ENCODE assay signal across 19 cellular contexts in genomic region chr6:150620763-150621162, GRCh38.
"Had no signal": no experiment of that assay in that cellular context is flagged by ENCODE, and none has a peak within 500 bp of the region (broad histone marks: within the 10 kb centered on the region; RNA-seq: fewer than 3 reads in every experiment).

No MANE protein-coding gene starts in this region.

- H3K27me3 ChIP-seq: body of pancreas, esophagus muscularis mucosa, gastrocnemius medialis, neural progenitor cell, upper lobe of right lung had no signal

- H3K27ac Mint-ChIP-seq: activated CD4-positive, alpha-beta T cell treated with anti-CD3 and anti-CD28 coated beads, Interleukin-2, amount 10 ng/mL, durations not matched to agents 7 days and 5 days; activated CD8-positive, alpha-beta memory T cell treated with anti-CD3 and anti-CD28 coated beads, Interleukin-2, amount 10 ng/mL, durations not matched to agents 7 days and 5 days; activated CD8-positive, alpha-beta T cell treated with anti-CD3 and anti-CD28 coated beads for 36 hours; activated naive CD4-positive, alpha-beta T cell treated with anti-CD3 and anti-CD28 coated beads, Interleukin-2, amount 50 U/mL, for 24 hours; neural progenitor cell had no signal

- DNase-seq: activated CD4-positive, alpha-beta T cell treated with anti-CD3 and anti-CD28 coated beads, Interleukin-2, amount 10 ng/mL, durations not matched to agents 7 days and 5 days; activated CD4-positive, CD25-positive, alpha-beta regulatory T cell treated with anti-CD3 and anti-CD28 coated beads, Interleukin-2, amount 50 U/mL, for 72 hours; activated CD8-positive, alpha-beta memory T cell treated with anti-CD3 and anti-CD28 coated beads, Interleukin-2, amount 10 ng/mL, durations not matched to agents 7 days and 5 days; activated CD8-positive, alpha-beta T cell treated with anti-CD3 and anti-CD28 coated beads for 36 hours; activated gamma-delta T cell; activated T-cell treated with anti-CD3 and anti-CD28 coated beads for 4 hours; anterior cingulate cortex; body of pancreas; dermis blood vessel endothelial cell; effector CD8-positive, alpha-beta T cell; gastrocnemius medialis; small intestine; stimulated activated CD4-positive, alpha-beta T cell treated with anti-CD3 and anti-CD28 coated beads, Interleukin-15, amount 100 ng/mL, for 24 hours; stimulated activated naive CD4-positive, alpha-beta T cell; upper lobe of right lung had no signal

- H3K4me2 ChIP-seq: neural progenitor cell had no signal

- H3K4me3 ChIP-seq: body of pancreas, esophagus muscularis mucosa, gastrocnemius medialis, neural progenitor cell, thoracic aorta, upper lobe of right lung had no signal

- H3K9me3 Mint-ChIP-seq: activated CD4-positive, alpha-beta T cell treated with anti-CD3 and anti-CD28 coated beads, Interleukin-2, amount 10 ng/mL, durations not matched to agents 7 days and 5 days; activated CD8-positive, alpha-beta T cell treated with anti-CD3 and anti-CD28 coated beads for 36 hours; activated naive CD4-positive, alpha-beta T cell treated with anti-CD3 and anti-CD28 coated beads, Interleukin-2, amount 50 U/mL, for 24 hours had no signal

- H3K4me1 Mint-ChIP-seq: activated naive CD4-positive, alpha-beta T cell treated with anti-CD3 and anti-CD28 coated beads, Interleukin-2, amount 50 U/mL, for 24 hours had no signal

- H3K36me3 Mint-ChIP-seq: activated CD8-positive, alpha-beta memory T cell treated with anti-CD3 and anti-CD28 coated beads, Interleukin-2, amount 10 ng/mL, durations not matched to agents 7 days and 5 days; activated naive CD4-positive, alpha-beta T cell treated with anti-CD3 and anti-CD28 coated beads, Interleukin-2, amount 50 U/mL, for 24 hours had no signal

- ATAC-seq: activated CD8-positive, alpha-beta memory T cell treated with anti-CD3 and anti-CD28 coated beads, Interleukin-2, amount 10 ng/mL, durations not matched to agents 7 days and 5 days; activated CD8-positive, alpha-beta T cell treated with anti-CD3 and anti-CD28 coated beads for 36 hours; body of pancreas; gastrocnemius medialis; upper lobe of right lung had no signal

- H3K36me3 ChIP-seq: esophagus muscularis mucosa, gastrocnemius medialis, neural progenitor cell, thoracic aorta, upper lobe of right lung had no signal

- H3K9me3 ChIP-seq: body of pancreas, esophagus muscularis mucosa, gastrocnemius medialis, thoracic aorta, upper lobe of right lung had no signal

- H3K9ac ChIP-seq: neural progenitor cell had no signal

- H3K4me1 ChIP-seq: body of pancreas had no signal

- H2AFZ ChIP-seq: neural progenitor cell had no signal

- H3K4me3 Mint-ChIP-seq: activated CD4-positive, alpha-beta T cell treated with anti-CD3 and anti-CD28 coated beads, Interleukin-2, amount 10 ng/mL, durations not matched to agents 7 days and 5 days; activated CD8-positive, alpha-beta memory T cell treated with anti-CD3 and anti-CD28 coated beads, Interleukin-2, amount 10 ng/mL, durations not matched to agents 7 days and 5 days; activated CD8-positive, alpha-beta T cell treated with anti-CD3 and anti-CD28 coated beads for 36 hours; activated naive CD4-positive, alpha-beta T cell treated with anti-CD3 and anti-CD28 coated beads, Interleukin-2, amount 50 U/mL, for 24 hours; neural progenitor cell had no signal
